13 cellular contexts compared by ENCODE assay signal in genomic region chr1:54328117-54328636, GRCh38.
DNase-seq lines count a peak whose midpoint lies in the region; ATAC-seq and TF ChIP-seq lines count a peak whose summit lies in the region.
"Had no signal": no experiment of that assay in that cellular context is flagged by ENCODE, and none has a peak within 500 bp of the region (broad histone marks: within the 10 kb centered on the region; RNA-seq: fewer than 3 reads in every experiment).

No MANE protein-coding gene starts in this region.

- H3F3A ChIP-seq in neural progenitor cell (ENCODE audit: low read depth): peaks cover 44% of the 10 kb centered on the region

- peaks cover 100% of the 10 kb centered on the region for H4K20me1 ChIP-seq in neural progenitor cell (ENCODE audit: low read depth)

- intact Hi-C loops in esophagus squamous epithelium (cut with DNase I): no loop called here
- intact Hi-C loops in colonic mucosa (cut with DNase I): no loop called here
- intact Hi-C loops in Calu3 (cut with micrococcal nuclease; ENCODE audit: unreplicated experiment): no loop called here

- DNase-seq in AG04450 (ENCODE audit: low read depth, low spot score) (no peak), RPMI7951 (ENCODE audit: low read depth) (peak; percentile 59), esophagus squamous epithelium (lab: John Stamatoyannopoulos, UW) (no peak), neural progenitor cell (ENCODE audit: low spot score) (no peak), colonic mucosa (no peak), midbrain (lab: John Stamatoyannopoulos, UW) (no peak), Calu3 (no peak)
- DNase-seq: ACHN; activated naive CD8-positive, alpha-beta T cell treated with anti-CD3 and anti-CD28 coated beads, Interleukin-2, amount 10 ng/mL, durations not matched to agents 7 days and 5 days; DND-41; NCI-H146 had no signal

- CTCF ChIA-PET in AG04450 (lab: Charles Lee) (no interaction called here), Calu3 (lab: Charles Lee) (no interaction called here)

- POLR2A ChIA-PET in AG04450 (lab: Yijun Ruan, JAX): no interaction called here

- H3K4me1 Mint-ChIP-seq in neural progenitor cell (peaks cover 99% of the 10 kb centered on the region), Calu3 (ENCODE audit: low read depth, unreplicated experiment) (no peaks in the 10 kb centered on the region)

- ATAC-seq in HG02852 (IDR thresholded peaks at IDR 0.05; ENCODE audit: unreplicated experiment): no peak

- no peaks in the 10 kb centered on the region for H3K27me3 Mint-ChIP-seq in neural progenitor cell (ENCODE audit: insufficient read depth, low read depth)
- H3K27me3 Mint-ChIP-seq in Calu3 (ENCODE audit: unreplicated experiment): no peaks in the 10 kb centered on the region
- H3K27me3 Mint-ChIP-seq: activated naive CD8-positive, alpha-beta T cell treated with anti-CD3 and anti-CD28 coated beads, Interleukin-2, amount 10 ng/mL, durations not matched to agents 7 days and 5 days; stimulated activated naive CD8-positive, alpha-beta T cell treated with anti-CD3 and anti-CD28 coated beads, Interleukin-15, Interleukin-2, amounts not matched to agents 100 ng/mL and 50 ng/mL, for 24 hours had no signal

- H3K4me3 Mint-ChIP-seq in neural progenitor cell (peak overlapping the region; percentile 10), Calu3 (ENCODE audit: low read depth, unreplicated experiment) (no peak overlapping the region)
- H3K4me3 Mint-ChIP-seq: activated naive CD8-positive, alpha-beta T cell treated with anti-CD3 and anti-CD28 coated beads, Interleukin-2, amount 10 ng/mL, durations not matched to agents 7 days and 5 days; stimulated activated naive CD8-positive, alpha-beta T cell treated with anti-CD3 and anti-CD28 coated beads, Interleukin-15, Interleukin-2, amounts not matched to agents 100 ng/mL and 50 ng/mL, for 24 hours had no signal

- H3K27me3 ChIP-seq in AG04450 (ENCODE audit: control insufficient read depth, insufficient read depth, low read length): no peaks in the 10 kb centered on the region
- H3K27me3 ChIP-seq in esophagus squamous epithelium: no peaks in the 10 kb centered on the region
- H3K27me3 ChIP-seq in neural progenitor cell: no peaks in the 10 kb centered on the region
- H3K27me3 ChIP-seq in colonic mucosa: no peaks in the 10 kb centered on the region

- H3K36me3 Mint-ChIP-seq in neural progenitor cell (no peaks in the 10 kb centered on the region), Calu3 (ENCODE audit: insufficient read depth, unreplicated experiment) (no peaks in the 10 kb centered on the region)

- H3K79me2 ChIP-seq in neural progenitor cell (ENCODE audit: low read depth): peaks cover 100% of the 10 kb centered on the region

- H3K9ac ChIP-seq in neural progenitor cell (no peak overlapping the region), colonic mucosa (ENCODE audit: low read depth in 2 of 2, low read length in 2 of 2) (no peak overlapping the region)

- H3K4me2 ChIP-seq in neural progenitor cell: peak overlapping the region; percentile 47

- H2AFZ ChIP-seq in neural progenitor cell (replicated peaks): no peak overlapping the region

- H3K36me3 ChIP-seq in esophagus squamous epithelium: peaks cover 0 to 6% (median 0%) of the 10 kb centered on the region in 3 donors
- no peaks in the 10 kb centered on the region for H3K36me3 ChIP-seq in neural progenitor cell
- no peaks in the 10 kb centered on the region for H3K36me3 ChIP-seq in colonic mucosa

- no peak for TF ChIP-seq POLR2A in esophagus squamous epithelium (IDR thresholded peaks at IDR 0.05)

- H3K9me3 ChIP-seq in AG04450 (ENCODE audit: control insufficient read depth, insufficient read depth, low read length): no peaks in the 10 kb centered on the region
- H3K9me3 ChIP-seq in esophagus squamous epithelium: no peaks in the 10 kb centered on the region
- no peaks in the 10 kb centered on the region for H3K9me3 ChIP-seq in neural progenitor cell (ENCODE audit: low read depth)
- H3K9me3 ChIP-seq in colonic mucosa: no peaks in the 10 kb centered on the region

- no TSS peak for BruUV-seq in Calu3 (replicated peaks; lab: Mats Ljungman, UMichigan)

- H3K9me3 Mint-ChIP-seq in neural progenitor cell (no peaks in the 10 kb centered on the region), Calu3 (ENCODE audit: low read depth, unreplicated experiment) (no peaks in the 10 kb centered on the region)
- H3K9me3 Mint-ChIP-seq: activated naive CD8-positive, alpha-beta T cell treated with anti-CD3 and anti-CD28 coated beads, Interleukin-2, amount 10 ng/mL, durations not matched to agents 7 days and 5 days; stimulated activated naive CD8-positive, alpha-beta T cell treated with anti-CD3 and anti-CD28 coated beads, Interleukin-15, Interleukin-2, amounts not matched to agents 100 ng/mL and 50 ng/mL, for 24 hours had no signal

- H3K4me1 ChIP-seq in esophagus squamous epithelium: peaks cover 61 to 100% (median 93%) of the 10 kb centered on the region in 3 donors
- H3K4me1 ChIP-seq in neural progenitor cell: peaks cover 97% of the 10 kb centered on the region
- H3K4me1 ChIP-seq in colonic mucosa: peaks cover 13% of the 10 kb centered on the region

- TF ChIP-seq CTCF in AG04450 (IDR thresholded peaks at IDR 0.05; ENCODE audit: low read depth, low read length) (no peak), esophagus squamous epithelium (IDR thresholded peaks at IDR 0.05) (no peak), neural progenitor cell (IDR thresholded peaks at IDR 0.05) (no peak), colonic mucosa (IDR thresholded peaks at IDR 0.05) (no peak), Calu3 (IDR thresholded peaks at IDR 0.05; ENCODE audit: unreplicated experiment) (no peak)

- WGBS in esophagus squamous epithelium, 2 donors: 34 to 58% methylated on average over 3 to 5 of the region's 11 CpGs

- H3K27ac Mint-ChIP-seq in neural progenitor cell (peak overlapping the region; percentile 88), Calu3 (ENCODE audit: unreplicated experiment) (no peak overlapping the region)
- H3K27ac Mint-ChIP-seq: activated naive CD8-positive, alpha-beta T cell treated with anti-CD3 and anti-CD28 coated beads, Interleukin-2, amount 10 ng/mL, durations not matched to agents 7 days and 5 days; stimulated activated naive CD8-positive, alpha-beta T cell treated with anti-CD3 and anti-CD28 coated beads, Interleukin-15, Interleukin-2, amounts not matched to agents 100 ng/mL and 50 ng/mL, for 24 hours had no signal

- H3K27ac ChIP-seq in AG04450 (ENCODE audit: low read depth, low read length): peak overlapping the region; percentile 47
- H3K27ac ChIP-seq in esophagus squamous epithelium: peak overlapping the region; percentile 20 to 87 (median 84)
- H3K27ac ChIP-seq in neural progenitor cell: no peak overlapping the region
- H3K27ac ChIP-seq in colonic mucosa: no peak overlapping the region

- H3K4me3 ChIP-seq in AG04450 (ENCODE audit: low read depth, low read length) (no peak overlapping the region), esophagus squamous epithelium (no peak overlapping the region), neural progenitor cell (no peak overlapping the region), colonic mucosa (no peak overlapping the region)

Comparison
In these comparisons a context has a peak if more than half of its experiments do, and no peak if none do; other contexts are left out.
1. H3K27ac ChIP-seq: peak in AG04450 (single experiment) and esophagus squamous epithelium (4 of 4); none in neural progenitor cell (single experiment) and colonic mucosa (single experiment).